7 cellular contexts compared by ENCODE assay signal in genomic region chr7:118214051-118214832, GRCh38. TPM values are rescaled to one million over a fixed set of nuclear protein-coding genes. Genes with fewer than 3 reads are reported as not detected.
DNase-seq lines count a peak whose midpoint lies in the region; ATAC-seq lines count a peak whose summit lies in the region.

No MANE protein-coding gene starts in this region.

- H3K9ac ChIP-seq in mucosa of stomach (ENCODE audit: low read length) = peak overlapping the region; percentile 70

- H3K4me3 ChIP-seq in effector memory CD4-positive, alpha-beta T cell (ENCODE audit: insufficient read depth, low read depth, low read length, poor library complexity, severe bottlenecking) = peak overlapping the region; percentile 41
- H3K4me3 ChIP-seq in mucosa of stomach (ENCODE audit: low read length) = peak overlapping the region; percentile 60

- H3K27me3 Mint-ChIP-seq in activated CD4-positive, alpha-beta memory T cell treated with anti-CD3 and anti-CD28 coated beads, Interleukin-2, amount 10 ng/mL, durations not matched to agents 7 days and 5 days = peaks cover 9% of the 10 kb centered on the region

- DNase-seq in NCI-H345 treated with DMSO at 0.1 percent for 48 hours (lab: John Stamatoyannopoulos, UW; ENCODE audit: unreplicated experiment) = peak; percentile 91
- DNase-seq in activated CD4-positive, alpha-beta memory T cell treated with anti-CD3 and anti-CD28 coated beads, Interleukin-2, amount 10 ng/mL, durations not matched to agents 7 days and 5 days = peak; percentile 52
- DNase-seq in effector memory CD4-positive, alpha-beta T cell = peak; percentile 33 to 38 (median 37)
- DNase-seq in stimulated activated effector memory CD8-positive, alpha-beta T cell treated with anti-CD3 and anti-CD28 coated beads, Interleukin-12 subunit alpha, Interleukin-12 subunit beta, amount 100 ng/mL, for 72 hours (ENCODE audit: low spot score in 2 of 2) = peak; percentile 60 to 86

- no peaks in the 10 kb centered on the region for H3K9me3 Mint-ChIP-seq in activated CD4-positive, alpha-beta memory T cell treated with anti-CD3 and anti-CD28 coated beads, Interleukin-2, amount 10 ng/mL, durations not matched to agents 7 days and 5 days
- H3K9me3 Mint-ChIP-seq in stimulated activated effector memory CD8-positive, alpha-beta T cell treated with anti-CD3 and anti-CD28 coated beads, Interleukin-12 subunit alpha, Interleukin-12 subunit beta, amount 100 ng/mL, for 72 hours = no peaks in the 10 kb centered on the region

- H3K4me3 Mint-ChIP-seq in activated CD4-positive, alpha-beta memory T cell treated with anti-CD3 and anti-CD28 coated beads, Interleukin-2, amount 10 ng/mL, durations not matched to agents 7 days and 5 days = peak overlapping the region; percentile 63
- peak overlapping the region; percentile 87 for H3K4me3 Mint-ChIP-seq in stimulated activated effector memory CD8-positive, alpha-beta T cell treated with anti-CD3 and anti-CD28 coated beads, Interleukin-12 subunit alpha, Interleukin-12 subunit beta, amount 100 ng/mL, for 72 hours

- POLR2A ChIA-PET in activated CD4-positive, alpha-beta memory T cell treated with anti-CD3 and anti-CD28 coated beads, Interleukin-2, amount 10 ng/mL, durations not matched to agents 7 days and 5 days (lab: Charles Lee) = no interaction called here

- no peaks in the 10 kb centered on the region for H3K27me3 ChIP-seq in effector memory CD4-positive, alpha-beta T cell (replicated peaks; ENCODE audit: control insufficient read depth, insufficient read depth, low read length, poor library complexity, severe bottlenecking)
- H3K27me3 ChIP-seq in mucosa of stomach (ENCODE audit: control insufficient read depth, insufficient read depth, low read length) = peaks cover 7% of the 10 kb centered on the region

- H3K4me1 Mint-ChIP-seq in activated CD4-positive, alpha-beta memory T cell treated with anti-CD3 and anti-CD28 coated beads, Interleukin-2, amount 10 ng/mL, durations not matched to agents 7 days and 5 days = peaks cover 12% of the 10 kb centered on the region
- peaks cover 13% of the 10 kb centered on the region for H3K4me1 Mint-ChIP-seq in stimulated activated effector memory CD8-positive, alpha-beta T cell treated with anti-CD3 and anti-CD28 coated beads, Interleukin-12 subunit alpha, Interleukin-12 subunit beta, amount 100 ng/mL, for 72 hours

- H3K4me1 ChIP-seq in effector memory CD4-positive, alpha-beta T cell (ENCODE audit: control insufficient read depth, insufficient read depth, low read length, poor library complexity, severe bottlenecking) = no peaks in the 10 kb centered on the region
- no peaks in the 10 kb centered on the region for H3K4me1 ChIP-seq in mucosa of stomach (ENCODE audit: control insufficient read depth, insufficient read depth, low read length)

- H3K27ac Mint-ChIP-seq in activated CD4-positive, alpha-beta memory T cell treated with anti-CD3 and anti-CD28 coated beads, Interleukin-2, amount 10 ng/mL, durations not matched to agents 7 days and 5 days = no peak overlapping the region
- peak overlapping the region; percentile 93 for H3K27ac Mint-ChIP-seq in stimulated activated effector memory CD8-positive, alpha-beta T cell treated with anti-CD3 and anti-CD28 coated beads, Interleukin-12 subunit alpha, Interleukin-12 subunit beta, amount 100 ng/mL, for 72 hours

- no peaks in the 10 kb centered on the region for H3K36me3 ChIP-seq in effector memory CD4-positive, alpha-beta T cell (ENCODE audit: control insufficient read depth, insufficient read depth, low read length)
- no peaks in the 10 kb centered on the region for H3K36me3 ChIP-seq in mucosa of stomach (ENCODE audit: control insufficient read depth, insufficient read depth, low read length)

- CTCF ChIA-PET in activated CD4-positive, alpha-beta memory T cell treated with anti-CD3 and anti-CD28 coated beads, Interleukin-2, amount 10 ng/mL, durations not matched to agents 7 days and 5 days (lab: Charles Lee) = interaction anchor here (1.0 kb wide), 1 partner anchor 16 kb away, joined by 3 read pairs; no protein-coding TSS in a partner anchor

- H3K27ac ChIP-seq in effector memory CD4-positive, alpha-beta T cell (ENCODE audit: insufficient read depth, low read length, poor library complexity, severe bottlenecking) = no peak overlapping the region

- ATAC-seq in GM18508 (IDR thresholded peaks at IDR 0.05; ENCODE audit: insufficient read depth, unreplicated experiment) = peak; percentile 90
- peak; percentile 95 for ATAC-seq in HG02884 (IDR thresholded peaks at IDR 0.05; ENCODE audit: unreplicated experiment)
- peak; percentile 95 for ATAC-seq in stimulated activated effector memory CD8-positive, alpha-beta T cell treated with anti-CD3 and anti-CD28 coated beads, Interleukin-12 subunit alpha, Interleukin-12 subunit beta, amount 100 ng/mL, for 72 hours

- H3K36me3 Mint-ChIP-seq in activated CD4-positive, alpha-beta memory T cell treated with anti-CD3 and anti-CD28 coated beads, Interleukin-2, amount 10 ng/mL, durations not matched to agents 7 days and 5 days (ENCODE audit: low read depth) = no peaks in the 10 kb centered on the region
- peaks cover 11% of the 10 kb centered on the region for H3K36me3 Mint-ChIP-seq in stimulated activated effector memory CD8-positive, alpha-beta T cell treated with anti-CD3 and anti-CD28 coated beads, Interleukin-12 subunit alpha, Interleukin-12 subunit beta, amount 100 ng/mL, for 72 hours

- H3K9me3 ChIP-seq in effector memory CD4-positive, alpha-beta T cell (ENCODE audit: control insufficient read depth, low read length) = no peaks in the 10 kb centered on the region
- no peaks in the 10 kb centered on the region for H3K9me3 ChIP-seq in mucosa of stomach (ENCODE audit: control insufficient read depth, low read length)

RNA-seq across cellular contexts. Expression of gene ANKRD7, which starts 10.3 kb away (rescaled TPM):
- not detected for total RNA-seq in activated CD4-positive, alpha-beta memory T cell treated with anti-CD3 and anti-CD28 coated beads, Interleukin-2, amount 10 ng/mL, durations not matched to agents 7 days and 5 days

RNA-seq across cellular contexts. Expression of gene LSM8, which starts 30.3 kb away (rescaled TPM):
- total RNA-seq in activated CD4-positive, alpha-beta memory T cell treated with anti-CD3 and anti-CD28 coated beads, Interleukin-2, amount 10 ng/mL, durations not matched to agents 7 days and 5 days = 10 to 100 TPM; 51.3 to 51.8 TPM

Comparison
In these comparisons a context has a peak if more than half of its experiments do, and no peak if none do; other contexts are left out.
1. DNase-seq: peak in every context shown above with its lines; median percentile 91 in NCI-H345 treated with DMSO at 0.1 percent for 48 hours; 73 in stimulated activated effector memory CD8-positive, alpha-beta T cell treated with anti-CD3 and anti-CD28 coated beads, Interleukin-12 subunit alpha, Interleukin-12 subunit beta, amount 100 ng/mL, for 72 hours; 52 in activated CD4-positive, alpha-beta memory T cell treated with anti-CD3 and anti-CD28 coated beads, Interleukin-2, amount 10 ng/mL, durations not matched to agents 7 days and 5 days; 37 in effector memory CD4-positive, alpha-beta T cell.